Comparison of ENCODE assay signal across 27 cellular contexts in the genomic region with DNA sequence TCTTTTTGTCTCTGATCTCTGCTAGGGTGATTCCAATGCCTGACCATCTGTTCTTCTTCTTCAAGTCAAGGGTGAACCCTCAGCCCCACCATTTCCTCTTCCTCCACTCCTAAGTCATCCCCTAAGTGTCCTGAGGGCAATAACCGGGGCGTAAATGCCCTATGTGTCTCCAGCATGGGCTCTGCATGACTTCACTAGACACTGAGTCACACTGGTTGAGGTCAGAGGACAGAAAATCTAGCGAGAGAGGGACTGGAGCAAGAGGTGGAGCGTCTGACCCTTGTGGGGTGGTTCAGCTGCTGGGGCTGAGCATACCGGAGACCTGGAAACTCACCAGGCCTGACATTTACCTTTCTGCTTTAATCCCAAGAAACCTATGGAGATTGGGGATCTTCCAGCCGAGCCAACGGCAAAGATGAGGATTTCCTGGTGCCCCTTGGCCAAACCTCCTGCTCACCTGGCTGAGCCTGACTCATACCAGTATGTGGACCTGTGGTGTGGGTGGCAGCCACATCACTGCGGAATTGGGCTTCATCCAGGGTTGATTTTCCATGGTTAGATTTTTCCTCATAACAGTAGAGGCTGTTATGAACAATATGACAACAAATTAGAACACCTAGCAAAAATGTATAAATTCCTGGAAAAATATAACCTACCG.
"Had no signal": no experiment of that assay in that cellular context is flagged by ENCODE, and none has a peak within 500 bp of the region (broad histone marks: within the 10 kb centered on the region; RNA-seq: fewer than 3 reads in every experiment).

No MANE protein-coding gene starts in this region.

- DNase-seq: activated B cell treated with CpG ODN at 0.5 μM for 24 hours; activated CD4-positive, alpha-beta memory T cell treated with anti-CD3 and anti-CD28 coated beads, Interleukin-2, amount 10 ng/mL, durations not matched to agents 7 days and 5 days; activated CD4-positive, alpha-beta T cell treated with anti-CD3 and anti-CD28 coated beads for 1 hour; activated CD4-positive, alpha-beta T cell treated with anti-CD3 and anti-CD28 coated beads, Interleukin-2, amount 10 ng/mL, durations not matched to agents 24 days and 14 days; activated CD8-positive, alpha-beta memory T cell treated with anti-CD3 and anti-CD28 coated beads, Interleukin-2, amount 50 U/mL, for 4 hours; activated gamma-delta T cell treated with Interleukin-2 at 50 U/mL for 16 hours; activated naive CD4-positive, alpha-beta T cell treated with anti-CD3 and anti-CD28 coated beads, Interleukin-2, amount 10 ng/mL, durations not matched to agents 7 days and 5 days; activated naive CD8-positive, alpha-beta T cell treated with anti-CD3 and anti-CD28 coated beads for 36 hours; activated T-cell treated with anti-CD3 and anti-CD28 coated beads, Interleukin-2, amount 50 U/mL, for 72 hours; brain microvascular endothelial cell; Karpas-422; NCI-H2029; NCI-H2107; NCI-H2171 treated with DMSO at 0.1 percent for 48 hours; NCI-H226; NCI-H510A treated with DMSO at 0.1 percent for 48 hours; NCI-H69; NK-92 treated with Interleukin-12 subunit alpha and Interleukin-12 subunit beta, amount 100 ng/mL, for 24 hours; OCI-M1; RPMI8226; T-cell; T-helper 2 cell; T1000 had no signal

- H3K4me3 ChIP-seq: cardiac muscle cell, SK-N-MC had no signal

- ATAC-seq: activated T-cell treated with anti-CD3 and anti-CD28 coated beads, Interleukin-2, amount 50 U/mL, for 72 hours; Right ventricle myocardium inferior; T-cell had no signal

- FAIRE-seq: TTC549 had no signal
